ENCODE assay signal across 30 cellular contexts in genomic region chr21:37057614-37058013, GRCh38. TPM values are rescaled to one million over a fixed set of nuclear protein-coding genes. Genes with fewer than 3 reads are reported as not detected.
"Had no signal": no experiment of that assay in that cellular context is flagged by ENCODE, and none has a peak within 500 bp of the region (broad histone marks: within the 10 kb centered on the region; RNA-seq: fewer than 3 reads in every experiment).

No MANE protein-coding gene starts in this region.

- H3K9me3 Mint-ChIP-seq: natural killer cell treated with Interleukin-12 subunit alpha and Interleukin-12 subunit beta and Interleukin-15 and Interleukin-18, amount 100 ng/mL, for 72 hours; stimulated activated effector memory CD8-positive, alpha-beta T cell treated with anti-CD3 and anti-CD28 coated beads, Interleukin-12 subunit alpha, Interleukin-12 subunit beta, amount 100 ng/mL, for 72 hours; type B pancreatic cell had no signal

- H3K9me3 ChIP-seq: colonic mucosa, esophagus muscularis mucosa, gastroesophageal sphincter, lower lobe of right lung, ovary, psoas muscle, sigmoid colon, stomach, thyroid gland had no signal

- H3K4me3 ChIP-seq: colonic mucosa, esophagus muscularis mucosa, gastroesophageal sphincter, heart left ventricle, lower lobe of right lung, ovary, psoas muscle, sigmoid colon, stomach, thyroid gland had no signal

- H3K36me3 ChIP-seq: colonic mucosa, esophagus muscularis mucosa, gastroesophageal sphincter, heart left ventricle, lower lobe of right lung, ovary, sigmoid colon, stomach, thyroid gland had no signal

- H3K27ac ChIP-seq: colonic mucosa, esophagus muscularis mucosa, foreskin keratinocyte, gastroesophageal sphincter, heart left ventricle, lower lobe of right lung, ovary, psoas muscle, sigmoid colon, stomach, thyroid gland had no signal

- H3K36me3 Mint-ChIP-seq: natural killer cell treated with Interleukin-12 subunit alpha and Interleukin-12 subunit beta and Interleukin-15 and Interleukin-18, amount 100 ng/mL, for 72 hours; stimulated activated effector memory CD8-positive, alpha-beta T cell treated with anti-CD3 and anti-CD28 coated beads, Interleukin-12 subunit alpha, Interleukin-12 subunit beta, amount 100 ng/mL, for 72 hours; type B pancreatic cell had no signal

- H3K27ac Mint-ChIP-seq: dendritic cell treated with granulocyte-macrophage colony-stimulating factor and Interleukin-4, amounts not matched to agents 40 ng/mL and 50 ng/mL, for 4 days; endodermal cell; natural killer cell treated with Interleukin-12 subunit alpha and Interleukin-12 subunit beta and Interleukin-15 and Interleukin-18, amount 100 ng/mL, for 72 hours; stimulated activated effector memory CD8-positive, alpha-beta T cell treated with anti-CD3 and anti-CD28 coated beads, Interleukin-12 subunit alpha, Interleukin-12 subunit beta, amount 100 ng/mL, for 72 hours; type B pancreatic cell had no signal

- H3K27me3 ChIP-seq: colonic mucosa, esophagus muscularis mucosa, foreskin keratinocyte, gastroesophageal sphincter, heart left ventricle, ovary, sigmoid colon, stomach, thyroid gland had no signal

- H3K27me3 Mint-ChIP-seq: dendritic cell treated with granulocyte-macrophage colony-stimulating factor and Interleukin-4, amounts not matched to agents 40 ng/mL and 50 ng/mL, for 4 days; natural killer cell treated with Interleukin-12 subunit alpha and Interleukin-12 subunit beta and Interleukin-15 and Interleukin-18, amount 100 ng/mL, for 72 hours had no signal

- ATAC-seq: foreskin keratinocyte; gastroesophageal sphincter; heart left ventricle; left ventricle myocardium superior; lower lobe of right lung; natural killer cell treated with Interleukin-12 subunit alpha and Interleukin-12 subunit beta and Interleukin-15 and Interleukin-18, amount 100 ng/mL, for 72 hours; psoas muscle; right cardiac atrium; stimulated activated effector memory CD8-positive, alpha-beta T cell treated with anti-CD3 and anti-CD28 coated beads, Interleukin-12 subunit alpha, Interleukin-12 subunit beta, amount 100 ng/mL, for 72 hours had no signal

- DNase-seq: colonic mucosa; effector CD8-positive, alpha-beta T cell; endodermal cell; foreskin keratinocyte; heart left ventricle; kidney glomerular epithelial cell; left ventricle myocardium superior; lower lobe of right lung; ovary; posterior cingulate gyrus; psoas muscle; right cardiac atrium; sigmoid colon; stimulated activated CD4-positive, alpha-beta T cell treated with anti-CD3 and anti-CD28 coated beads, Interleukin-2, amount 100 ng/mL, for 24 hours; stimulated activated CD4-positive, alpha-beta T cell treated with anti-CD3 and anti-CD28 coated beads, Interleukin-4, amount 100 ng/mL, for 24 hours; stimulated activated naive CD4-positive, alpha-beta T cell treated with Interleukin-2 at 50 U/mL for 16 hours; stomach; thyroid gland had no signal

- H3K4me1 ChIP-seq: foreskin keratinocyte, lower lobe of right lung, psoas muscle had no signal

- H3K4me3 Mint-ChIP-seq: dendritic cell treated with granulocyte-macrophage colony-stimulating factor and Interleukin-4, amounts not matched to agents 40 ng/mL and 50 ng/mL, for 4 days; endodermal cell; natural killer cell treated with Interleukin-12 subunit alpha and Interleukin-12 subunit beta and Interleukin-15 and Interleukin-18, amount 100 ng/mL, for 72 hours; neural crest cell; stimulated activated effector memory CD8-positive, alpha-beta T cell treated with anti-CD3 and anti-CD28 coated beads, Interleukin-12 subunit alpha, Interleukin-12 subunit beta, amount 100 ng/mL, for 72 hours; type B pancreatic cell had no signal

RNA-seq across cellular contexts. Expression of gene RIPPLY3, which starts 51.1 kb away (rescaled TPM):
- total RNA-seq: endothelial cell of umbilical vein; esophagus muscularis mucosa; fibroblast of lung; gastroesophageal sphincter; heart left ventricle; left ventricle myocardium superior; mononuclear cell; natural killer cell treated with Interleukin-12 subunit alpha and Interleukin-12 subunit beta and Interleukin-15 and Interleukin-18, amount 100 ng/mL, for 72 hours; ovary; psoas muscle; right cardiac atrium; sigmoid colon; skeletal muscle tissue; subcutaneous adipose tissue; thyroid gland had no signal
- polyA plus RNA-seq: heart left ventricle, ovary, psoas muscle, right cardiac atrium had no signal
